Comparison of ENCODE assay signal across 11 cellular contexts in the genomic region with DNA sequence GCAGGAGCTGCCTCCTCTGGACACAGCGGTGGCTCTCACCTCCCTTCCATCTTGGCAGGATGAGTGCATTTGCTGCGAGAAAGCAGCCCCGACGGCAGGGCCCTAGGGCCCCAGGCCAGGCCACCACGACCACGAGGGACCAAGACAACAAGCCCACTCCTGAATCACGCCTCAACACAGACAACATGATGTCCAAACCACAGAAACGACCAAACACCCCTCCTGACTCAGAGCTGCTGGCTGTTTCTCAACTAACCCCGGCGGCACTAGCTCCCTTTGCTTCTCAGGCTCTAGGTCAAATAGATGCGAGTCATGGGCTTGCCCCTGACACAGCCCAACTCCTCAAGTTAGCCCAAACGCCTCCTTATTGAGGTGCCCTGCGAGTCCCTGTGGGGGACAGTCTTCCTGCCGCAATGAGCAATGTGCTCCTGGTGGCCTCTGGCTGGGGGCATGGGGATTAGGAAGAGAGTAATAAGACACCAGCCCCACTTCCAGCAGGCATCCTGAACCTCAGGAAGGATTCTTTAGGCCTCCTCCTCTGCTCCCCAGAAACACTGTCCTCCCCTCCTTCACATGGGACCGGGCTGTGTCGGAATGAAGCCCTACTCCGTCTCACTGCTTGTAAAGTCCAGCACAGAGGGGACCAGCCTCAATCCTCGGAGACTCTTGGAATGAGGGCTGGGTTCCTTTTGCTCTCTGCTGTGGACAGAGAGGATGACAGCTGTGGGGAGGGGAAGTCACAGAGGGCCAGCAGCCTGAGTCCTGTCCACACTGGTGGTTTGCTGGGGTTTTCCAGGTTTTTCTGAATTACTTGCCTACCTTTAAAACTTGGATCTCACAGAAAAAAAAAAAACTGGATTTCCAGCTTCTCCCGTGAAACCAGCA. TPM values are rescaled to one million over a fixed set of nuclear protein-coding genes. Genes with fewer than 3 reads are reported as not detected.
DNase-seq lines count a peak whose midpoint lies in the region; ATAC-seq and TF ChIP-seq lines count a peak whose summit lies in the region.
"Had no signal": no experiment of that assay in that cellular context is flagged by ENCODE, and none has a peak within 500 bp of the region (broad histone marks: within the 10 kb centered on the region; RNA-seq: fewer than 3 reads in every experiment).

No MANE protein-coding gene starts in this region.

- ATAC-seq in T-helper 17 cell (no peak), GM18861 (IDR thresholded peaks at IDR 0.05; ENCODE audit: unreplicated experiment) (no peak)
- ATAC-seq: right cardiac atrium had no signal

- TF ChIP-seq CTCF in fibroblast of villous mesenchyme (IDR thresholded peaks at IDR 0.05; ENCODE audit: insufficient read depth, low read depth, low read length), result no peak

- intact Hi-C loops in activated naive CD4-positive, alpha-beta T cell treated with anti-CD3 and anti-CD28 coated beads for 36 hours (cut with micrococcal nuclease), result no loop called here

- CTCF ChIA-PET in activated naive CD4-positive, alpha-beta T cell treated with anti-CD3 and anti-CD28 coated beads for 36 hours (lab: Charles Lee), result interaction anchor here (1.0 to 1.6 kb wide), 2 partner anchors 11 to 31 kb away, joined by 3 to 4 read pairs; no protein-coding TSS in a partner anchor

- DNase-seq in activated naive CD4-positive, alpha-beta T cell treated with anti-CD3 and anti-CD28 coated beads for 36 hours, result no peak
- no peak for DNase-seq in activated naive CD4-positive, alpha-beta T cell (lab: John Stamatoyannopoulos, UW)
- DNase-seq in T-helper 17 cell, result no peak
- DNase-seq in fibroblast of villous mesenchyme (ENCODE audit: low read depth), result peak; percentile 71
- no peak for DNase-seq in T-helper 9 cell
- DNase-seq in NCI-H1930 (lab: John Stamatoyannopoulos, UW), result no peak
- DNase-seq: immature natural killer cell, NCI-H187 had no signal

- H3K4me1 Mint-ChIP-seq in activated naive CD4-positive, alpha-beta T cell treated with anti-CD3 and anti-CD28 coated beads for 36 hours (ENCODE audit: low read depth), result peaks cover 44% of the 10 kb centered on the region
- peaks cover 34% of the 10 kb centered on the region for H3K4me1 Mint-ChIP-seq in T-helper 17 cell
- peaks cover 82% of the 10 kb centered on the region for H3K4me1 Mint-ChIP-seq in stimulated activated naive CD8-positive, alpha-beta T cell treated with anti-CD3 and anti-CD28 coated beads, Interleukin-15, Interleukin-2, amounts not matched to agents 100 ng/mL and 50 ng/mL, for 24 hours (ENCODE audit: low read depth)

- peaks cover 43% of the 10 kb centered on the region for H3K36me3 Mint-ChIP-seq in activated naive CD4-positive, alpha-beta T cell treated with anti-CD3 and anti-CD28 coated beads for 36 hours (ENCODE audit: low read depth)
- H3K36me3 Mint-ChIP-seq in T-helper 17 cell (ENCODE audit: low read depth), result no peaks in the 10 kb centered on the region
- H3K36me3 Mint-ChIP-seq in stimulated activated naive CD8-positive, alpha-beta T cell treated with anti-CD3 and anti-CD28 coated beads, Interleukin-15, Interleukin-2, amounts not matched to agents 100 ng/mL and 50 ng/mL, for 24 hours (ENCODE audit: low read depth), result peaks cover 67% of the 10 kb centered on the region

- no peaks in the 10 kb centered on the region for H3K27me3 Mint-ChIP-seq in activated naive CD4-positive, alpha-beta T cell treated with anti-CD3 and anti-CD28 coated beads for 36 hours (ENCODE audit: low read depth)
- no peaks in the 10 kb centered on the region for H3K27me3 Mint-ChIP-seq in T-helper 17 cell
- H3K27me3 Mint-ChIP-seq in stimulated activated naive CD8-positive, alpha-beta T cell treated with anti-CD3 and anti-CD28 coated beads, Interleukin-15, Interleukin-2, amounts not matched to agents 100 ng/mL and 50 ng/mL, for 24 hours, result no peaks in the 10 kb centered on the region

- no peaks in the 10 kb centered on the region for H3K9me3 Mint-ChIP-seq in activated naive CD4-positive, alpha-beta T cell treated with anti-CD3 and anti-CD28 coated beads for 36 hours
- no peaks in the 10 kb centered on the region for H3K9me3 Mint-ChIP-seq in stimulated activated naive CD8-positive, alpha-beta T cell treated with anti-CD3 and anti-CD28 coated beads, Interleukin-15, Interleukin-2, amounts not matched to agents 100 ng/mL and 50 ng/mL, for 24 hours
- H3K9me3 Mint-ChIP-seq: immature natural killer cell had no signal

- no peak overlapping the region for H3K4me3 Mint-ChIP-seq in activated naive CD4-positive, alpha-beta T cell treated with anti-CD3 and anti-CD28 coated beads for 36 hours
- H3K4me3 Mint-ChIP-seq in T-helper 17 cell, result no peak overlapping the region
- peak overlapping the region; percentile 31 for H3K4me3 Mint-ChIP-seq in stimulated activated naive CD8-positive, alpha-beta T cell treated with anti-CD3 and anti-CD28 coated beads, Interleukin-15, Interleukin-2, amounts not matched to agents 100 ng/mL and 50 ng/mL, for 24 hours
- H3K4me3 Mint-ChIP-seq: immature natural killer cell had no signal

- peak overlapping the region; percentile 66 for H3K27ac Mint-ChIP-seq in activated naive CD4-positive, alpha-beta T cell treated with anti-CD3 and anti-CD28 coated beads for 36 hours
- H3K27ac Mint-ChIP-seq in T-helper 17 cell, result peak overlapping the region; percentile 90
- peak overlapping the region; percentile 31 for H3K27ac Mint-ChIP-seq in stimulated activated naive CD8-positive, alpha-beta T cell treated with anti-CD3 and anti-CD28 coated beads, Interleukin-15, Interleukin-2, amounts not matched to agents 100 ng/mL and 50 ng/mL, for 24 hours
- H3K27ac Mint-ChIP-seq: immature natural killer cell had no signal

- no peak overlapping the region for H3K4me3 ChIP-seq in fibroblast of villous mesenchyme (ENCODE audit: low read depth, low read length)

- H3K9me3 ChIP-seq in T-helper 17 cell (ENCODE audit: control insufficient read depth, low read length, poor library complexity, severe bottlenecking), result no peaks in the 10 kb centered on the region

RNA-seq across cellular contexts. Expression of gene ATF5, which starts 6.9 kb away (rescaled TPM):
- 1 to 10 TPM; 8.0 to 8.8 TPM for total RNA-seq in activated naive CD4-positive, alpha-beta T cell treated with anti-CD3 and anti-CD28 coated beads for 36 hours
- total RNA-seq in T-helper 17 cell, result 10 to 100 TPM; 31.8 to 36.0 TPM
- total RNA-seq in fibroblast of villous mesenchyme, result 8.2 and 9.0 TPM in 2 replicates

RNA-seq across cellular contexts. Expression of gene NUP62, which starts 7.2 kb away (rescaled TPM):
- total RNA-seq in activated naive CD4-positive, alpha-beta T cell treated with anti-CD3 and anti-CD28 coated beads for 36 hours, result 10 to 100 TPM; 89.2 to 92.5 TPM
- total RNA-seq in T-helper 17 cell (10 to 100 TPM; 46.8 to 62.4 TPM), fibroblast of villous mesenchyme (25.8 and 43.2 TPM in 2 replicates)

RNA-seq across cellular contexts. Expression of gene IL4I1, which starts 25.4 kb away (rescaled TPM):
- 1 to 10 TPM; 7.2 to 7.5 TPM for total RNA-seq in activated naive CD4-positive, alpha-beta T cell treated with anti-CD3 and anti-CD28 coated beads for 36 hours
- 100 to 1,000 TPM in 1 of 2 donors, 10 to 100 TPM in 1; 47.8 to 107 TPM for total RNA-seq in T-helper 17 cell
- 0.43 and 0.64 TPM in 2 replicates for total RNA-seq in fibroblast of villous mesenchyme

RNA-seq across cellular contexts. Expression of gene SIGLEC11, which starts 38.9 kb away (rescaled TPM):
- not detected for total RNA-seq in activated naive CD4-positive, alpha-beta T cell treated with anti-CD3 and anti-CD28 coated beads for 36 hours
- total RNA-seq in T-helper 17 cell, result not detected
- not detected in 2 replicates for total RNA-seq in fibroblast of villous mesenchyme

RNA-seq across cellular contexts. Expression of gene TBC1D17, which starts 44.6 kb away (rescaled TPM):
- total RNA-seq in activated naive CD4-positive, alpha-beta T cell treated with anti-CD3 and anti-CD28 coated beads for 36 hours, result 10 to 100 TPM; 29.8 to 32.4 TPM
- total RNA-seq in T-helper 17 cell, result 10 to 100 TPM; 44.1 to 57.3 TPM
- 23.3 and 27.4 TPM in 2 replicates for total RNA-seq in fibroblast of villous mesenchyme

Comparison
In these comparisons a context has a peak if more than half of its experiments do, and no peak if none do; other contexts are left out.
1. H3K27ac Mint-ChIP-seq: peak in every context shown above with its lines; median percentile 90 in T-helper 17 cell; 66 in activated naive CD4-positive, alpha-beta T cell treated with anti-CD3 and anti-CD28 coated beads for 36 hours; 31 in stimulated activated naive CD8-positive, alpha-beta T cell treated with anti-CD3 and anti-CD28 coated beads, Interleukin-15, Interleukin-2, amounts not matched to agents 100 ng/mL and 50 ng/mL, for 24 hours.
2. RNA of gene IL4I1, which starts 25.4 kb away (total RNA-seq): 47.8 to 107 TPM in T-helper 17 cell; 7.2 to 7.5 TPM in activated naive CD4-positive, alpha-beta T cell treated with anti-CD3 and anti-CD28 coated beads for 36 hours and 0.43 to 0.64 TPM in fibroblast of villous mesenchyme; every median in the first group is over 4 times any median in the second.